ENCODE assay signal across 28 cellular contexts in genomic region chr2:225556461-225556860, GRCh38.
DNase-seq lines count a peak whose midpoint lies in the region; ATAC-seq, FAIRE-seq and TF ChIP-seq lines count a peak whose summit lies in the region.
"Had no signal": no experiment of that assay in that cellular context is flagged by ENCODE, and none has a peak within 500 bp of the region (broad histone marks: within the 10 kb centered on the region; RNA-seq: fewer than 3 reads in every experiment).

No MANE protein-coding gene starts in this region.

- H3K4me1 ChIP-seq in GM12878 (ENCODE audit: control insufficient read depth, insufficient read depth, low read length) (no peaks in the 10 kb centered on the region), vagina (no peaks in the 10 kb centered on the region)
- H3K4me1 ChIP-seq: ascending aorta, left ventricle myocardium inferior had no signal

- no TSS peak for BruUV-seq in GM12878 (replicated peaks; lab: Mats Ljungman, UMichigan)

- no peaks in the 10 kb centered on the region for H3K36me3 Mint-ChIP-seq in HFFc6 (ENCODE audit: low read depth)
- H3K36me3 Mint-ChIP-seq: activated naive CD8-positive, alpha-beta T cell treated with anti-CD3 and anti-CD28 coated beads, Interleukin-2, amount 10 ng/mL, durations not matched to agents 7 days and 5 days; naive B cell had no signal

- H3K27ac ChIP-seq in GM12878 (ENCODE audit: control insufficient read depth, insufficient read depth) (no peak overlapping the region), neural cell (ENCODE audit: low read length) (no peak overlapping the region), vagina (no peak overlapping the region)
- H3K27ac ChIP-seq: ascending aorta, left ventricle myocardium inferior, skin epidermis had no signal

- no peak overlapping the region for H3K4me3 ChIP-seq in GM12878
- no peak overlapping the region for H3K4me3 ChIP-seq in neural cell (ENCODE audit: low read length)
- H3K4me3 ChIP-seq in vagina, result no peak overlapping the region
- H3K4me3 ChIP-seq: ascending aorta, left ventricle myocardium inferior, skin epidermis had no signal

- H3K27ac Mint-ChIP-seq in HFFc6, result no peak overlapping the region; the same call in 1 of the 2 replicates
- H3K27ac Mint-ChIP-seq: activated naive CD8-positive, alpha-beta T cell treated with anti-CD3 and anti-CD28 coated beads, Interleukin-2, amount 10 ng/mL, durations not matched to agents 7 days and 5 days; CD4-positive, alpha-beta T cell; dendritic cell treated with granulocyte-macrophage colony-stimulating factor and Interleukin-4, amounts not matched to agents 40 ng/mL and 50 ng/mL, for 4 days; naive B cell had no signal

- peak; percentile 21 for DNase-seq in ELR (ENCODE audit: low read depth)
- DNase-seq in HFFc6, result no peak
- DNase-seq in GM12878 (ENCODE audit: low read depth, low spot score), result no peak
- no peak for DNase-seq in NCI-H2227 treated with DMSO at 0.1 percent for 48 hours (lab: John Stamatoyannopoulos, UW)
- no peak for DNase-seq in stimulated activated CD4-positive, alpha-beta T cell treated with anti-CD3 and anti-CD28 coated beads, Interleukin-4, amount 100 ng/mL, for 4 hours
- DNase-seq in vagina (ENCODE audit: extremely low spot score in 2 of 2), result no peak
- DNase-seq: activated effector memory CD4-positive, alpha-beta T cell treated with anti-CD3 and anti-CD28 coated beads, Interleukin-2, amount 50 U/mL, for 16 hours; activated naive CD8-positive, alpha-beta T cell treated with anti-CD3 and anti-CD28 coated beads, Interleukin-2, amount 10 ng/mL, durations not matched to agents 7 days and 5 days; activated T-cell treated with anti-CD3 and anti-CD28 coated beads, Interleukin-2, amount 50 U/mL, for 1 hour; caudate nucleus; CD4-positive, alpha-beta T cell; GOT3; IMR-90; left ventricle myocardium inferior; naive B cell; NCI-H1092; NCI-H1694 treated with DMSO at 0.1 percent for 48 hours; NCI-H2171; NCI-H524; SK-N-SH; stimulated activated CD4-positive, alpha-beta T cell treated with anti-CD3 and anti-CD28 coated beads, Interleukin-1b, Interleukin-23, amount 100 ng/mL, for 48 hours; T-helper 2 cell; trophoblast cell had no signal

- H2AFZ ChIP-seq in GM12878 (ENCODE audit: control insufficient read depth, low read depth, low read length), result no peak overlapping the region
- H2AFZ ChIP-seq in neural cell (ENCODE audit: low read depth, low read length), result no peak overlapping the region

- no peaks in the 10 kb centered on the region for H3K27me3 ChIP-seq in GM12878 (replicated peaks in 1 of 2; ENCODE audit: control insufficient read depth in 2 of 2, insufficient read depth in 2 of 2, low read length in 1 of 2)
- H3K27me3 ChIP-seq in neural cell (ENCODE audit: insufficient read depth, low read depth, low read length), result no peaks in the 10 kb centered on the region
- no peaks in the 10 kb centered on the region for H3K27me3 ChIP-seq in vagina
- H3K27me3 ChIP-seq: ascending aorta had no signal

- H4K20me1 ChIP-seq in GM12878 (ENCODE audit: control insufficient read depth, insufficient read depth) (no peaks in the 10 kb centered on the region), neural cell (ENCODE audit: insufficient read depth) (no peaks in the 10 kb centered on the region)

- SMC1A ChIA-PET in GM12878 (lab: Charles Lee; ENCODE audit: uncharacterized antibody, unreplicated experiment), result interaction anchor here (0.7 to 2.0 kb wide), 6 partner anchors 9 to 435 kb away, joined by 3 to 8 read pairs (median 4); no protein-coding TSS in a partner anchor

- no peaks in the 10 kb centered on the region for H3K4me1 Mint-ChIP-seq in HFFc6 (ENCODE audit: low read depth)
- H3K4me1 Mint-ChIP-seq: activated naive CD8-positive, alpha-beta T cell treated with anti-CD3 and anti-CD28 coated beads, Interleukin-2, amount 10 ng/mL, durations not matched to agents 7 days and 5 days; naive B cell had no signal

- peak; percentile 40; the same call in 2 of the 3 replicates for ATAC-seq in GM12878

- H3K9me3 ChIP-seq in GM12878 (replicated peaks; ENCODE audit: control insufficient read depth, insufficient read depth, low read length) (no peaks in the 10 kb centered on the region), neural cell (ENCODE audit: low read length) (no peaks in the 10 kb centered on the region), vagina (no peaks in the 10 kb centered on the region)
- H3K9me3 ChIP-seq: ascending aorta, left ventricle myocardium inferior, SK-N-SH had no signal

- CTCF ChIA-PET in GM12878 (lab: Yijun Ruan, JAX), result interaction anchor here (0.9 to 2.6 kb wide), 8 partner anchors 102 to 854 kb away, joined by 3 to 16 read pairs (median 3); no protein-coding TSS in a partner anchor

- H3K27me3 Mint-ChIP-seq in HFFc6 (ENCODE audit: insufficient read depth), result peaks cover 7% of the 10 kb centered on the region; the same call in 1 of the 2 replicates
- H3K27me3 Mint-ChIP-seq: dendritic cell treated with granulocyte-macrophage colony-stimulating factor and Interleukin-4, amounts not matched to agents 40 ng/mL and 50 ng/mL, for 4 days had no signal

- H3K4me3 Mint-ChIP-seq in HFFc6, result no peak overlapping the region
- H3K4me3 Mint-ChIP-seq: activated naive CD8-positive, alpha-beta T cell treated with anti-CD3 and anti-CD28 coated beads, Interleukin-2, amount 10 ng/mL, durations not matched to agents 7 days and 5 days; CD4-positive, alpha-beta T cell; dendritic cell treated with granulocyte-macrophage colony-stimulating factor and Interleukin-4, amounts not matched to agents 40 ng/mL and 50 ng/mL, for 4 days; naive B cell had no signal

- H3K9me2 ChIP-seq in neural cell (ENCODE audit: insufficient read depth, low read length), result no peaks in the 10 kb centered on the region
- H3K9me2 ChIP-seq: SK-N-SH had no signal

- no peaks in the 10 kb centered on the region for H3K9me3 Mint-ChIP-seq in HFFc6
- H3K9me3 Mint-ChIP-seq: activated naive CD8-positive, alpha-beta T cell treated with anti-CD3 and anti-CD28 coated beads, Interleukin-2, amount 10 ng/mL, durations not matched to agents 7 days and 5 days; CD4-positive, alpha-beta T cell; dendritic cell treated with granulocyte-macrophage colony-stimulating factor and Interleukin-4, amounts not matched to agents 40 ng/mL and 50 ng/mL, for 4 days; naive B cell had no signal

- intact Hi-C loops in GM12878 (cut with micrococcal nuclease; ENCODE audit: unreplicated experiment), result loop anchor here (5.0 kb wide), 1 partner anchor 434 kb away; no protein-coding TSS in a partner anchor
- intact Hi-C loops in vagina (cut with DNase I), result no loop called here

- RAD21 ChIA-PET in GM12878 (lab: Charles Lee; ENCODE audit: unreplicated experiment), result interaction anchor here (1.2 to 1.7 kb wide), 2 partner anchors 274 to 433 kb away, joined by 3 to 7 read pairs; no protein-coding TSS in a partner anchor

- H3K79me2 ChIP-seq in GM12878 (ENCODE audit: control insufficient read depth, insufficient read depth, low read length) (no peaks in the 10 kb centered on the region), neural cell (replicated peaks; ENCODE audit: insufficient read depth, low read length) (no peaks in the 10 kb centered on the region)

- TF ChIP-seq CTCF in HFFc6 (IDR thresholded peaks at IDR 0.05), result peak; percentile 24; the same call in 1 of the 2 replicates
- no peak; a peak in 1 of 6 replicates for TF ChIP-seq CTCF in GM12878 (IDR thresholded peaks at IDR 0.05 in 2 of 3, conservative IDR thresholded peaks at IDR 0.05 in 1 of 3; ENCODE audit: control insufficient read depth in 2 of 3, extremely low read depth in 1 of 3, insufficient read depth in 1 of 3, low read depth in 3 of 3, low read length in 3 of 3)
- peak; percentile 10 for TF ChIP-seq CTCF in neural cell (IDR thresholded peaks at IDR 0.05; ENCODE audit: poor library complexity, severe bottlenecking)
- no peak for TF ChIP-seq CTCF in vagina (IDR thresholded peaks at IDR 0.05)

- TF ChIP-seq RAD21 in GM12878 (IDR thresholded peaks at IDR 0.05; ENCODE audit: insufficient read depth, low read depth, low read length) (no peak), neural cell (conservative IDR thresholded peaks at IDR 0.05) (no peak)

- no peaks in the 10 kb centered on the region for H3F3A ChIP-seq in neural cell (ENCODE audit: insufficient read depth, low read length, poor library complexity, severe bottlenecking)

- H3K36me3 ChIP-seq in GM12878 (ENCODE audit: control insufficient read depth in 2 of 2, insufficient read depth in 2 of 2, low read length in 1 of 2) (no peaks in the 10 kb centered on the region), neural cell (ENCODE audit: insufficient read depth, low read length) (no peaks in the 10 kb centered on the region), vagina (no peaks in the 10 kb centered on the region)
- H3K36me3 ChIP-seq: ascending aorta, left ventricle myocardium inferior had no signal

- TF ChIP-seq EP300 in GM12878 (IDR thresholded peaks at IDR 0.05; ENCODE audit: borderline replicate concordance in 1 of 2, control insufficient read depth in 1 of 2, low read depth in 2 of 2, low read length in 2 of 2) (no peak), neural cell (conservative IDR thresholded peaks at IDR 0.05; ENCODE audit: poor library complexity, severe bottlenecking) (no peak)

- TF ChIP-seq POLR2A in GM12878 (IDR thresholded peaks at IDR 0.05; ENCODE audit: low read depth, low read length), result no peak
- no peak for TF ChIP-seq POLR2A in vagina (IDR thresholded peaks at IDR 0.05)

- H3K4me2 ChIP-seq in GM12878 (ENCODE audit: control insufficient read depth, insufficient read depth), result no peak overlapping the region
- no peak overlapping the region for H3K4me2 ChIP-seq in neural cell (ENCODE audit: low read length)
- H3K4me2 ChIP-seq: SK-N-SH had no signal

- no peak overlapping the region for H3K9ac ChIP-seq in GM12878 (ENCODE audit: control insufficient read depth, insufficient read depth, low read length)
- H3K9ac ChIP-seq in neural cell (ENCODE audit: low read length), result no peak overlapping the region
- H3K9ac ChIP-seq: SK-N-SH had no signal

- FAIRE-seq in GM12878 (lab: Jason Lieb, UNC), result no peak
- FAIRE-seq: endometrium had no signal

- POLR2A ChIA-PET in GM12878 (lab: Charles Lee), result no interaction called here

- in situ Hi-C loops in GM12878 (cut with MboI), result no loop called here

TF ChIP-seq in GM12878, 131 proteins besides CTCF, POLR2A, EP300 and RAD21 (continues in another document):
- no peak for TF ChIP-seq GABPA (IDR thresholded peaks at IDR 0.05; ENCODE audit: low read depth)
- TF ChIP-seq MXI1 (IDR thresholded peaks at IDR 0.05; ENCODE audit: low read depth, low read length), result no peak
- TF ChIP-seq PAX5 (IDR thresholded peaks at IDR 0.05; ENCODE audit: borderline replicate concordance, low read depth, low read length), result no peak
- TF ChIP-seq KDM1A (IDR thresholded peaks at IDR 0.05; ENCODE audit: borderline replicate concordance), result no peak
- no peak for TF ChIP-seq IKZF1 (conservative IDR thresholded peaks at IDR 0.05)

TF ChIP-seq in neural cell, 6 proteins besides CTCF, POLR2A, EP300 and RAD21 (continues in another document):
- TF ChIP-seq SMC3 (conservative IDR thresholded peaks at IDR 0.05; ENCODE audit: poor library complexity) (no peak), EZH2 (IDR thresholded peaks at IDR 0.05; ENCODE audit: borderline replicate concordance, insufficient read depth, low read length, poor library complexity, severe bottlenecking) (no peak)

Comparison
In these comparisons a context has a peak if more than half of its experiments do, and no peak if none do; other contexts are left out.
1. CTCF ChIP-seq: peak in HFFc6 (single experiment) and neural cell (single experiment); none in GM12878 (0 of 3) and vagina (0 of 3).